Comparison of ENCODE assay signal across 2 cellular contexts in the genomic region with DNA sequence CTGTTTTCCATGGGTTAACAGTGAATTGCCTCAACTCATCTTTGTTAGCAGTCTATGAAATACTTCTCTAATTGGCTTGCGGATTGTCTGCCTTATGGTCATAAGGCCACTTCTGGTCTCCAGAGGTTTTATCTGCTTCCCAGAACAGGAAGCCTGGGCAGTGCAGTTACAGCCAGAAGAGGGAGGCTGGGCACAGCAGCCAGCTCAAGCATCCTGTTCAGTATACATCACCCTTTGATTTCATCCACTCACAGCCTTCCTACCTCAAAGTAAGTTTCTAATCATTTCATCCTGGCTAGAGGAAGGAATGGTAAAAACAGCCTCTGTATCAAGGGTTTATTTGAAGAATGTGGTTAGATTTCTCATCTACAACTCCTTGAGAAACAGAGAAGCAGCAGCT.
TF ChIP-seq lines count a peak whose summit lies in the region.

No MANE protein-coding gene starts in this region.

TF ChIP-seq in GM23338, 12 proteins besides CTCF, POLR2A, EP300 and RAD21:
- no peak for TF ChIP-seq JUNB (IDR thresholded peaks at IDR 0.05; ENCODE audit: unreplicated experiment)

TF ChIP-seq in WTC11, 78 proteins besides CTCF, POLR2A, EP300 and RAD21:
- TF ChIP-seq, protein P1, sequence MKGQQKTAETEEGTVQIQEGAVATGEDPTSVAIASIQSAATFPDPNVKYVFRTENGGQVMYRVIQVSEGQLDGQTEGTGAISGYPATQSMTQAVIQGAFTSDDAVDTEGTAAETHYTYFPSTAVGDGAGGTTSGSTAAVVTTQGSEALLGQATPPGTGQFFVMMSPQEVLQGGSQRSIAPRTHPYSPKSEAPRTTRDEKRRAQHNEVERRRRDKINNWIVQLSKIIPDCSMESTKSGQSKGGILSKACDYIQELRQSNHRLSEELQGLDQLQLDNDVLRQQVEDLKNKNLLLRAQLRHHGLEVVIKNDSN (CRISPR knock-in tag; IDR thresholded peaks at IDR 0.05), result no peak
- TF ChIP-seq, protein P2, sequence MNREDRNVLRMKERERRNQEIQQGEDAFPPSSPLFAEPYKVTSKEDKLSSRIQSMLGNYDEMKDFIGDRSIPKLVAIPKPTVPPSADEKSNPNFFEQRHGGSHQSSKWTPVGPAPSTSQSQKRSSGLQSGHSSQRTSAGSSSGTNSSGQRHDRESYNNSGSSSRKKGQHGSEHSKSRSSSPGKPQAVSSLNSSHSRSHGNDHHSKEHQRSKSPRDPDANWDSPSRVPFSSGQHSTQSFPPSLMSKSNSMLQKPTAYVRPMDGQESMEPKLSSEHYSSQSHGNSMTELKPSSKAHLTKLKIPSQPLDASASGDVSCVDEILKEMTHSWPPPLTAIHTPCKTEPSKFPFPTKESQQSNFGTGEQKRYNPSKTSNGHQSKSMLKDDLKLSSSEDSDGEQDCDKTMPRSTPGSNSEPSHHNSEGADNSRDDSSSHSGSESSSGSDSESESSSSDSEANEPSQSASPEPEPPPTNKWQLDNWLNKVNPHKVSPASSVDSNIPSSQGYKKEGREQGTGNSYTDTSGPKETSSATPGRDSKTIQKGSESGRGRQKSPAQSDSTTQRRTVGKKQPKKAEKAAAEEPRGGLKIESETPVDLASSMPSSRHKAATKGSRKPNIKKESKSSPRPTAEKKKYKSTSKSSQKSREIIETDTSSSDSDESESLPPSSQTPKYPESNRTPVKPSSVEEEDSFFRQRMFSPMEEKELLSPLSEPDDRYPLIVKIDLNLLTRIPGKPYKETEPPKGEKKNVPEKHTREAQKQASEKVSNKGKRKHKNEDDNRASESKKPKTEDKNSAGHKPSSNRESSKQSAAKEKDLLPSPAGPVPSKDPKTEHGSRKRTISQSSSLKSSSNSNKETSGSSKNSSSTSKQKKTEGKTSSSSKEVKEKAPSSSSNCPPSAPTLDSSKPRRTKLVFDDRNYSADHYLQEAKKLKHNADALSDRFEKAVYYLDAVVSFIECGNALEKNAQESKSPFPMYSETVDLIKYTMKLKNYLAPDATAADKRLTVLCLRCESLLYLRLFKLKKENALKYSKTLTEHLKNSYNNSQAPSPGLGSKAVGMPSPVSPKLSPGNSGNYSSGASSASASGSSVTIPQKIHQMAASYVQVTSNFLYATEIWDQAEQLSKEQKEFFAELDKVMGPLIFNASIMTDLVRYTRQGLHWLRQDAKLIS (CRISPR knock-in tag; IDR thresholded peaks at IDR 0.05; ENCODE audit: borderline replicate concordance), result no peak
- TF ChIP-seq, protein P3, sequence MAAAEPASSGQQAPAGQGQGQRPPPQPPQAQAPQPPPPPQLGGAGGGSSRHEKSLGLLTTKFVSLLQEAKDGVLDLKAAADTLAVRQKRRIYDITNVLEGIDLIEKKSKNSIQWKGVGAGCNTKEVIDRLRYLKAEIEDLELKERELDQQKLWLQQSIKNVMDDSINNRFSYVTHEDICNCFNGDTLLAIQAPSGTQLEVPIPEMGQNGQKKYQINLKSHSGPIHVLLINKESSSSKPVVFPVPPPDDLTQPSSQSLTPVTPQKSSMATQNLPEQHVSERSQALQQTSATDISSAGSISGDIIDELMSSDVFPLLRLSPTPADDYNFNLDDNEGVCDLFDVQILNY (CRISPR knock-in tag; IDR thresholded peaks at IDR 0.05), result no peak
- no peak for TF ChIP-seq ZNF396 (CRISPR knock-in tag; IDR thresholded peaks at IDR 0.05; ENCODE audit: borderline replicate concordance)
- TF ChIP-seq ZNF671 (CRISPR knock-in tag; IDR thresholded peaks at IDR 0.05), result no peak
- no peak for TF ChIP-seq ZNF263 (CRISPR knock-in tag; IDR thresholded peaks at IDR 0.05; ENCODE audit: low read depth)
- TF ChIP-seq, protein P4, sequence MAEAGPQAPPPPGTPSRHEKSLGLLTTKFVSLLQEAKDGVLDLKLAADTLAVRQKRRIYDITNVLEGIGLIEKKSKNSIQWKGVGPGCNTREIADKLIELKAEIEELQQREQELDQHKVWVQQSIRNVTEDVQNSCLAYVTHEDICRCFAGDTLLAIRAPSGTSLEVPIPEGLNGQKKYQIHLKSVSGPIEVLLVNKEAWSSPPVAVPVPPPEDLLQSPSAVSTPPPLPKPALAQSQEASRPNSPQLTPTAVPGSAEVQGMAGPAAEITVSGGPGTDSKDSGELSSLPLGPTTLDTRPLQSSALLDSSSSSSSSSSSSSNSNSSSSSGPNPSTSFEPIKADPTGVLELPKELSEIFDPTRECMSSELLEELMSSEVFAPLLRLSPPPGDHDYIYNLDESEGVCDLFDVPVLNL (CRISPR knock-in tag; IDR thresholded peaks at IDR 0.05; ENCODE audit: borderline replicate concordance, low read depth), result no peak
- no peak for TF ChIP-seq JAZF1 (CRISPR knock-in tag; IDR thresholded peaks at IDR 0.05)
- TF ChIP-seq TCF7 (CRISPR knock-in tag; IDR thresholded peaks at IDR 0.05; ENCODE audit: low read depth), result no peak
- TF ChIP-seq MYBL2 (CRISPR knock-in tag; IDR thresholded peaks at IDR 0.05), result no peak
- no peak for TF ChIP-seq OVOL2 (CRISPR knock-in tag; IDR thresholded peaks at IDR 0.05; ENCODE audit: borderline replicate concordance)
- TF ChIP-seq, protein P5, sequence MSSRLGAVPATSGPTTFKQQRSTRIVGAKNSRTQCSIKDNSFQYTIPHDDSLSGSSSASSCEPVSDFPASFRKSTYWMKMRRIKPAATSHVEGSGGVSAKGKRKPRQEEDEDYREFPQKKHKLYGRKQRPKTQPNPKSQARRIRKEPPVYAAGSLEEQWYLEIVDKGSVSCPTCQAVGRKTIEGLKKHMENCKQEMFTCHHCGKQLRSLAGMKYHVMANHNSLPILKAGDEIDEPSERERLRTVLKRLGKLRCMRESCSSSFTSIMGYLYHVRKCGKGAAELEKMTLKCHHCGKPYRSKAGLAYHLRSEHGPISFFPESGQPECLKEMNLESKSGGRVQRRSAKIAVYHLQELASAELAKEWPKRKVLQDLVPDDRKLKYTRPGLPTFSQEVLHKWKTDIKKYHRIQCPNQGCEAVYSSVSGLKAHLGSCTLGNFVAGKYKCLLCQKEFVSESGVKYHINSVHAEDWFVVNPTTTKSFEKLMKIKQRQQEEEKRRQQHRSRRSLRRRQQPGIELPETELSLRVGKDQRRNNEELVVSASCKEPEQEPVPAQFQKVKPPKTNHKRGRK (CRISPR knock-in tag; IDR thresholded peaks at IDR 0.05; ENCODE audit: borderline replicate concordance), result no peak
- TF ChIP-seq, protein P6, sequence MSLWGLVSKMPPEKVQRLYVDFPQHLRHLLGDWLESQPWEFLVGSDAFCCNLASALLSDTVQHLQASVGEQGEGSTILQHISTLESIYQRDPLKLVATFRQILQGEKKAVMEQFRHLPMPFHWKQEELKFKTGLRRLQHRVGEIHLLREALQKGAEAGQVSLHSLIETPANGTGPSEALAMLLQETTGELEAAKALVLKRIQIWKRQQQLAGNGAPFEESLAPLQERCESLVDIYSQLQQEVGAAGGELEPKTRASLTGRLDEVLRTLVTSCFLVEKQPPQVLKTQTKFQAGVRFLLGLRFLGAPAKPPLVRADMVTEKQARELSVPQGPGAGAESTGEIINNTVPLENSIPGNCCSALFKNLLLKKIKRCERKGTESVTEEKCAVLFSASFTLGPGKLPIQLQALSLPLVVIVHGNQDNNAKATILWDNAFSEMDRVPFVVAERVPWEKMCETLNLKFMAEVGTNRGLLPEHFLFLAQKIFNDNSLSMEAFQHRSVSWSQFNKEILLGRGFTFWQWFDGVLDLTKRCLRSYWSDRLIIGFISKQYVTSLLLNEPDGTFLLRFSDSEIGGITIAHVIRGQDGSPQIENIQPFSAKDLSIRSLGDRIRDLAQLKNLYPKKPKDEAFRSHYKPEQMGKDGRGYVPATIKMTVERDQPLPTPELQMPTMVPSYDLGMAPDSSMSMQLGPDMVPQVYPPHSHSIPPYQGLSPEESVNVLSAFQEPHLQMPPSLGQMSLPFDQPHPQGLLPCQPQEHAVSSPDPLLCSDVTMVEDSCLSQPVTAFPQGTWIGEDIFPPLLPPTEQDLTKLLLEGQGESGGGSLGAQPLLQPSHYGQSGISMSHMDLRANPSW (CRISPR knock-in tag; conservative IDR thresholded peaks at IDR 0.05; ENCODE audit: low read depth), result no peak
- TF ChIP-seq ZNF138 (CRISPR knock-in tag; conservative IDR thresholded peaks at IDR 0.05), result no peak
- TF ChIP-seq GTF2I (CRISPR knock-in tag; conservative IDR thresholded peaks at IDR 0.05), result no peak
- TF ChIP-seq KAT7 (CRISPR knock-in tag; IDR thresholded peaks at IDR 0.05; ENCODE audit: borderline replicate concordance), result no peak
- TF ChIP-seq, protein P7, sequence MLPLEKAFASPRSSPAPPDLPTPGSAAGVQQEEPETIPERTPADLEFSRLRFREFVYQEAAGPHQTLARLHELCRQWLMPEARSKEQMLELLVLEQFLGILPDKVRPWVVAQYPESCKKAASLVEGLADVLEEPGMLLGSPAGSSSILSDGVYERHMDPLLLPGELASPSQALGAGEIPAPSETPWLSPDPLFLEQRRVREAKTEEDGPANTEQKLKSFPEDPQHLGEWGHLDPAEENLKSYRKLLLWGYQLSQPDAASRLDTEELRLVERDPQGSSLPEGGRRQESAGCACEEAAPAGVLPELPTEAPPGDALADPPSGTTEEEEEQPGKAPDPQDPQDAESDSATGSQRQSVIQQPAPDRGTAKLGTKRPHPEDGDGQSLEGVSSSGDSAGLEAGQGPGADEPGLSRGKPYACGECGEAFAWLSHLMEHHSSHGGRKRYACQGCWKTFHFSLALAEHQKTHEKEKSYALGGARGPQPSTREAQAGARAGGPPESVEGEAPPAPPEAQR (CRISPR knock-in tag; IDR thresholded peaks at IDR 0.05), result no peak
- no peak for TF ChIP-seq MXD4 (CRISPR knock-in tag; IDR thresholded peaks at IDR 0.05; ENCODE audit: borderline replicate concordance)
- no peak for TF ChIP-seq NR3C1 (CRISPR knock-in tag; conservative IDR thresholded peaks at IDR 0.05; ENCODE audit: low read depth)
- TF ChIP-seq, protein P8, sequence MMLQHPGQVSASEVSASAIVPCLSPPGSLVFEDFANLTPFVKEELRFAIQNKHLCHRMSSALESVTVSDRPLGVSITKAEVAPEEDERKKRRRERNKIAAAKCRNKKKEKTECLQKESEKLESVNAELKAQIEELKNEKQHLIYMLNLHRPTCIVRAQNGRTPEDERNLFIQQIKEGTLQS (CRISPR knock-in tag; conservative IDR thresholded peaks at IDR 0.05), result no peak
TF ChIP-seq in WTC11: peak in this region for 0.
